Comparison of ENCODE assay signal across 18 cellular contexts in genomic region chrX:48278958-48279357, GRCh38. TPM values are rescaled to one million over a fixed set of nuclear protein-coding genes. Genes with fewer than 3 reads are reported as not detected.
DNase-seq lines count a peak whose midpoint lies in the region; ATAC-seq and TF ChIP-seq lines count a peak whose summit lies in the region.
"Had no signal": no experiment of that assay in that cellular context is flagged by ENCODE, and none has a peak within 500 bp of the region (broad histone marks: within the 10 kb centered on the region; RNA-seq: fewer than 3 reads in every experiment).

No MANE protein-coding gene starts in this region.

- H3K4me3 ChIP-seq in BE2C (ENCODE audit: low read depth, low read length) (no peak overlapping the region), GM12864 (ENCODE audit: low read depth, low read length) (no peak overlapping the region), NT2/D1 (ENCODE audit: insufficient read length, low read depth) (no peak overlapping the region), gastroesophageal sphincter (no peak overlapping the region), neuronal stem cell (ENCODE audit: low read length in 2 of 2) (no peak overlapping the region)
- H3K4me3 ChIP-seq: ascending aorta had no signal

- no peak overlapping the region for H3K4me3 Mint-ChIP-seq in activated CD4-positive, alpha-beta T cell treated with anti-CD3 and anti-CD28 coated beads, Interleukin-2, amount 10 ng/mL, durations not matched to agents 24 days and 14 days
- H3K4me3 Mint-ChIP-seq: activated T-helper 17 cell treated with anti-CD3 and anti-CD28 coated beads, Interleukin-2, amount 50 U/mL, for 72 hours; CD4-positive, alpha-beta memory T cell; naive thymus-derived CD8-positive, alpha-beta T cell had no signal

- no peak overlapping the region for H2BK15ac ChIP-seq in neuronal stem cell (ENCODE audit: low read length)

- H2BK120ac ChIP-seq in neuronal stem cell (ENCODE audit: low read depth, low read length) = no peak overlapping the region

- no peak overlapping the region for H2AFZ ChIP-seq in neuronal stem cell (ENCODE audit: low read length)

- no peak overlapping the region for H2BK5ac ChIP-seq in neuronal stem cell (ENCODE audit: low read length)

- no peak overlapping the region for H3K23ac ChIP-seq in neuronal stem cell (ENCODE audit: low read depth, low read length, poor library complexity)

- H4K8ac ChIP-seq in neuronal stem cell (ENCODE audit: low read depth, low read length) = no peak overlapping the region

- no peaks in the 10 kb centered on the region for H3K79me1 ChIP-seq in neuronal stem cell (ENCODE audit: low read depth, low read length)

- intact Hi-C loops in activated CD4-positive, alpha-beta T cell treated with anti-CD3 and anti-CD28 coated beads, Interleukin-2, amount 10 ng/mL, durations not matched to agents 24 days and 14 days (cut with micrococcal nuclease) = no loop called here

- H2AK5ac ChIP-seq in neuronal stem cell (ENCODE audit: low read depth, low read length) = no peak overlapping the region

- H3K9me3 Mint-ChIP-seq in activated CD4-positive, alpha-beta T cell treated with anti-CD3 and anti-CD28 coated beads, Interleukin-2, amount 10 ng/mL, durations not matched to agents 24 days and 14 days = no peaks in the 10 kb centered on the region
- H3K9me3 Mint-ChIP-seq: activated T-helper 17 cell treated with anti-CD3 and anti-CD28 coated beads, Interleukin-2, amount 50 U/mL, for 72 hours; CD4-positive, alpha-beta memory T cell; naive thymus-derived CD8-positive, alpha-beta T cell had no signal

- H3K4me1 ChIP-seq in BE2C (no peaks in the 10 kb centered on the region), NT2/D1 (ENCODE audit: insufficient read depth, insufficient read length) (no peaks in the 10 kb centered on the region), gastroesophageal sphincter (no peaks in the 10 kb centered on the region), neuronal stem cell (ENCODE audit: control insufficient read depth in 2 of 2, insufficient read depth in 1 of 2, low read depth in 1 of 2, low read length in 2 of 2) (no peaks in the 10 kb centered on the region)
- H3K4me1 ChIP-seq: ascending aorta had no signal

- no peaks in the 10 kb centered on the region for H3K9me3 ChIP-seq in BE2C
- H3K9me3 ChIP-seq in NT2/D1 (ENCODE audit: insufficient read depth, low read length) = no peaks in the 10 kb centered on the region
- no peaks in the 10 kb centered on the region for H3K9me3 ChIP-seq in gastroesophageal sphincter
- H3K9me3 ChIP-seq in neuronal stem cell (replicated peaks in 1 of 2; ENCODE audit: control insufficient read depth in 2 of 2, insufficient read depth in 1 of 2, low read depth in 1 of 2, low read length in 2 of 2) = no peaks in the 10 kb centered on the region

- no peak overlapping the region for H3K9ac ChIP-seq in NT2/D1 (ENCODE audit: insufficient read length, low read depth)
- no peak overlapping the region for H3K9ac ChIP-seq in neuronal stem cell (ENCODE audit: low read depth, low read length, poor library complexity)

- no peaks in the 10 kb centered on the region for H3K27me3 Mint-ChIP-seq in activated CD4-positive, alpha-beta T cell treated with anti-CD3 and anti-CD28 coated beads, Interleukin-2, amount 10 ng/mL, durations not matched to agents 24 days and 14 days
- H3K27me3 Mint-ChIP-seq: activated T-helper 17 cell treated with anti-CD3 and anti-CD28 coated beads, Interleukin-2, amount 50 U/mL, for 72 hours; CD4-positive, alpha-beta memory T cell had no signal

- H4K91ac ChIP-seq in neuronal stem cell (ENCODE audit: low read depth, low read length, poor library complexity) = no peak overlapping the region

- no peak overlapping the region for H3K27ac Mint-ChIP-seq in activated CD4-positive, alpha-beta T cell treated with anti-CD3 and anti-CD28 coated beads, Interleukin-2, amount 10 ng/mL, durations not matched to agents 24 days and 14 days
- H3K27ac Mint-ChIP-seq: activated T-helper 17 cell treated with anti-CD3 and anti-CD28 coated beads, Interleukin-2, amount 50 U/mL, for 72 hours; CD4-positive, alpha-beta memory T cell; naive thymus-derived CD8-positive, alpha-beta T cell had no signal

- DNase-seq in BE2C = peak; percentile 10
- peak; percentile 3 for DNase-seq in GM12864 (ENCODE audit: low read depth)
- peak; percentile 6 for DNase-seq in NT2/D1 (ENCODE audit: low read depth, low spot score)
- no peak for DNase-seq in NCI-H2171 treated with DMSO at 0.1 percent for 48 hours (lab: John Stamatoyannopoulos, UW)
- DNase-seq in neuronal stem cell (ENCODE audit: low spot score) = no peak
- DNase-seq in activated CD4-positive, alpha-beta T cell treated with anti-CD3 and anti-CD28 coated beads, Interleukin-2, amount 10 ng/mL, durations not matched to agents 24 days and 14 days = no peak
- DNase-seq: activated CD4-positive, alpha-beta T cell treated with anti-CD3 and anti-CD28 coated beads for 4 hours; CD4-positive, alpha-beta memory T cell; naive thymus-derived CD8-positive, alpha-beta T cell; NCI-H1436 treated with DMSO at 0.1 percent for 48 hours; right cardiac atrium had no signal

- no peaks in the 10 kb centered on the region for H3K36me3 ChIP-seq in BE2C
- no peaks in the 10 kb centered on the region for H3K36me3 ChIP-seq in NT2/D1 (ENCODE audit: insufficient read depth, insufficient read length, low read length)
- H3K36me3 ChIP-seq in gastroesophageal sphincter = no peaks in the 10 kb centered on the region
- H3K36me3 ChIP-seq in neuronal stem cell (replicated peaks in 1 of 2; ENCODE audit: control insufficient read depth in 2 of 2, insufficient read depth in 2 of 2, low read length in 2 of 2) = no peaks in the 10 kb centered on the region
- H3K36me3 ChIP-seq: ascending aorta had no signal

- H2BK12ac ChIP-seq in neuronal stem cell (ENCODE audit: low read length) = no peak overlapping the region

- no peak for TF ChIP-seq EP300 in gastroesophageal sphincter (IDR thresholded peaks at IDR 0.05)

- no peaks in the 10 kb centered on the region for H3K4me1 Mint-ChIP-seq in activated CD4-positive, alpha-beta T cell treated with anti-CD3 and anti-CD28 coated beads, Interleukin-2, amount 10 ng/mL, durations not matched to agents 24 days and 14 days
- H3K4me1 Mint-ChIP-seq: activated T-helper 17 cell treated with anti-CD3 and anti-CD28 coated beads, Interleukin-2, amount 50 U/mL, for 72 hours; CD4-positive, alpha-beta memory T cell; naive thymus-derived CD8-positive, alpha-beta T cell had no signal

- no peak for TF ChIP-seq POLR2A in gastroesophageal sphincter (IDR thresholded peaks at IDR 0.05)

- no peak overlapping the region for H3K18ac ChIP-seq in neuronal stem cell (ENCODE audit: low read length)

- H3K14ac ChIP-seq in neuronal stem cell (ENCODE audit: low read length) = no peak overlapping the region

- TF ChIP-seq CTCF in BE2C (IDR thresholded peaks at IDR 0.05; ENCODE audit: low read depth, low read length) (no peak), GM12864 (IDR thresholded peaks at IDR 0.05; ENCODE audit: low read depth, low read length, missing control alignments) (no peak), gastroesophageal sphincter (IDR thresholded peaks at IDR 0.05) (no peak)

- 67% methylated on average over 1 to 8 of the region's 9 CpGs for WGBS in gastroesophageal sphincter (ENCODE audit: low coverage in 1 of 2), 2 donors
- no CpG with 5 or more reads among the region's 9 CpGs for WGBS in neuronal stem cell (ENCODE audit: extremely low coverage in 2 of 2, insufficient read length in 2 of 2, insufficient replicate concordance in 1 of 2), 2 donors

- no peak overlapping the region for H3K4ac ChIP-seq in neuronal stem cell (ENCODE audit: low read length)

- no peaks in the 10 kb centered on the region for H3K36me3 Mint-ChIP-seq in activated CD4-positive, alpha-beta T cell treated with anti-CD3 and anti-CD28 coated beads, Interleukin-2, amount 10 ng/mL, durations not matched to agents 24 days and 14 days (ENCODE audit: low read depth)
- H3K36me3 Mint-ChIP-seq: CD4-positive, alpha-beta memory T cell; naive thymus-derived CD8-positive, alpha-beta T cell had no signal

- peak; percentile 25 for ATAC-seq in gastroesophageal sphincter
- ATAC-seq in HG02970 (IDR thresholded peaks at IDR 0.05; ENCODE audit: low FRiP score, unreplicated experiment) = no peak
- ATAC-seq: activated T-helper 17 cell treated with anti-CD3 and anti-CD28 coated beads, Interleukin-2, amount 50 U/mL, for 72 hours; left lobe of liver; naive thymus-derived CD8-positive, alpha-beta T cell; right cardiac atrium had no signal

- H3K27ac ChIP-seq in gastroesophageal sphincter = no peak overlapping the region
- no peak overlapping the region for H3K27ac ChIP-seq in neuronal stem cell (replicated peaks; ENCODE audit: low read length)
- H3K27ac ChIP-seq: ascending aorta had no signal

- no peak overlapping the region for H3K4me2 ChIP-seq in neuronal stem cell (ENCODE audit: insufficient read depth, low read length, poor library complexity, severe bottlenecking)

- H3K27me3 ChIP-seq in BE2C (no peaks in the 10 kb centered on the region), NT2/D1 (ENCODE audit: insufficient read depth, insufficient read length) (no peaks in the 10 kb centered on the region), gastroesophageal sphincter (no peaks in the 10 kb centered on the region), neuronal stem cell (ENCODE audit: control insufficient read depth in 3 of 3, insufficient read depth in 3 of 3, low read depth in 1 of 3, low read length in 3 of 3) (no peaks in the 10 kb centered on the region)
- H3K27me3 ChIP-seq: ascending aorta had no signal

RNA-seq across cellular contexts. Expression of gene SSX1, which starts 23.8 kb away (rescaled TPM):
- 2.0 TPM for polyA plus RNA-seq in BE2C (2012; ENCODE audit: insufficient read depth, insufficient read length, low read depth)
- total RNA-seq in gastroesophageal sphincter = not detected
- polyA plus RNA-seq in neuronal stem cell (2013, experiment 1 of 2) = not detected
- polyA plus RNA-seq in neuronal stem cell (2013, experiment 2 of 2) = not detected
- total RNA-seq in activated CD4-positive, alpha-beta T cell treated with anti-CD3 and anti-CD28 coated beads, Interleukin-2, amount 10 ng/mL, durations not matched to agents 24 days and 14 days = not detected in 2 replicates
- total RNA-seq: activated T-helper 17 cell treated with anti-CD3 and anti-CD28 coated beads, Interleukin-2, amount 50 U/mL, for 72 hours; ascending aorta; CD4-positive, alpha-beta memory T cell; glomerular endothelial cell; naive thymus-derived CD8-positive, alpha-beta T cell; right cardiac atrium; subcutaneous adipose tissue had no signal
- polyA plus RNA-seq: CD4-positive, alpha-beta memory T cell; naive thymus-derived CD8-positive, alpha-beta T cell; right cardiac atrium had no signal

Comparison
In these comparisons a context has a peak if more than half of its experiments do, and no peak if none do; other contexts are left out.
1. DNase-seq: peak in BE2C (single experiment), GM12864 (single experiment) and NT2/D1 (single experiment); none in NCI-H2171 treated with DMSO at 0.1 percent for 48 hours (single experiment), neuronal stem cell (single experiment) and activated CD4-positive, alpha-beta T cell treated with anti-CD3 and anti-CD28 coated beads, Interleukin-2, amount 10 ng/mL, durations not matched to agents 24 days and 14 days (single experiment).